ENCODE assay signal across 8 cellular contexts in the genomic region with DNA sequence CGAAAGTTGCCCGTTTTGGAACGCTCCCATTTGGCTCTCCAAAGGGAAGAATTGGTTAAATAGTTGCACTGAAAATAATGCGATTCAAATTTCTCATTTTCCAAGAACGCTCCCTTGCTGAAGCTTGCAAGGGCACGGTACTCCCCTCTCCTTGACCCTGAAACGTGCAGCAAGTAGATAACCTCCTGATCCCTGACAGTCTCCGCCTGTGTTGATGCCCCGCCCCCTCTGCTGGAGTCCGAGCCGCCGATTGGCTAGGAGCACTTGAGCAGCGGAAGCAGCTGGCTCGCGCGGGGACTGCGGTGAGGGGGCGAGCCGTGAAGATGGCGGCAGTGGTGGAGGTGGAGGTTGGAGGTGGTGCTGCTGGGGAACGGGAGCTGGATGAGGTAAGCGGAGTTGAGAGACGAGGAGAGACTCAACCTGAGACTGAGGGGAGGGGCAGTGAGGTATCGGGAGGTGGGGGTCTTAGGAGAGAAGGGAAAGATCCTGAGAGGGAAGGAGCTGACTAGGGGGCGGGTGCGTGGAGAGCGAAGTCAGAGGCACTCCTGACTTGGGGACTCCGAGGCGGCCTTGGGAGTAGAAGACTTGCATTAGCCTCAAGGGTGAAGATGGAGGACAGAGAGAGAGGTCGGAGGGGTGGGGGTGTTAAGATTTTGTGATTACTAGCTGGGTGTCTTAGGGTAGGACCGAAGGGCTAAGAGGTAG. TPM values are rescaled to one million over a fixed set of nuclear protein-coding genes. Genes with fewer than 3 reads are reported as not detected.
DNase-seq lines count a peak whose midpoint lies in the region; ATAC-seq and TF ChIP-seq lines count a peak whose summit lies in the region.

TSS of gene RNF121 (plus strand) at position 308 of the 705 bp plus-strand sequence. CDS start at position 324, 16 bp downstream.

- no peak for TF ChIP-seq CTCF in epithelial cell of proximal tubule (conservative IDR thresholded peaks at IDR 0.05; ENCODE audit: low read depth, low read length)

- H3K36me3 Mint-ChIP-seq in IgD-negative memory B cell: no peaks in the 10 kb centered on the region

- H3K9ac ChIP-seq in mucosa of rectum (ENCODE audit: low read depth in 1 of 2, low read length in 2 of 2): peak within 1 kb of the TSS; percentile 79 to 97

- H3K36me3 ChIP-seq in mucosa of rectum (ENCODE audit: control insufficient read depth in 2 of 2, insufficient read depth in 2 of 2, low read length in 2 of 2): no peaks in the 10 kb centered on the region

- ATAC-seq in GM21529 (IDR thresholded peaks at IDR 0.05; ENCODE audit: unreplicated experiment): peak; percentile 77

- peak within 1 kb of the TSS; percentile 73 for H3K4me3 ChIP-seq in epithelial cell of proximal tubule (ENCODE audit: low read depth, low read length)
- H3K4me3 ChIP-seq in mucosa of rectum (ENCODE audit: low read length in 2 of 2): peak within 1 kb of the TSS; percentile 96 to 97

- H3K9me3 Mint-ChIP-seq in IgD-negative memory B cell: no peaks in the 10 kb centered on the region

- peak; percentile 97 for DNase-seq in DMS 273 (lab: John Stamatoyannopoulos, UW; ENCODE audit: unreplicated experiment)
- peak; percentile 67 for DNase-seq in OCI-M2 (lab: John Stamatoyannopoulos, UW; ENCODE audit: unreplicated experiment)
- peak; percentile 96 for DNase-seq in activated T-cell treated with anti-CD3 and anti-CD28 coated beads for 48 hours (ENCODE audit: low read depth)
- DNase-seq in epithelial cell of proximal tubule (ENCODE audit: low read depth): no peak
- peak; percentile 86 to 95 for DNase-seq in stimulated activated CD8-positive, alpha-beta memory T cell treated with anti-CD3 and anti-CD28 coated beads, Interleukin-7, amount 100 ng/mL, for 1 hour (ENCODE audit: low read depth in 2 of 2)

- H3K9me3 ChIP-seq in mucosa of rectum (ENCODE audit: control insufficient read depth in 2 of 2, low read length in 2 of 2): no peaks in the 10 kb centered on the region

- peak within 1 kb of the TSS; percentile 94 to 100 (median 96) for H3K4me3 Mint-ChIP-seq in IgD-negative memory B cell

- H3K27ac Mint-ChIP-seq in IgD-negative memory B cell: peak within 1 kb of the TSS; percentile 92 to 98 (median 96)

- no peaks in the 10 kb centered on the region for H3K27me3 ChIP-seq in mucosa of rectum (ENCODE audit: control insufficient read depth in 2 of 2, insufficient read depth in 2 of 2, low read length in 2 of 2)

- H3K27me3 Mint-ChIP-seq in IgD-negative memory B cell: no peaks in the 10 kb centered on the region

- H3K27ac ChIP-seq in mucosa of rectum (ENCODE audit: low read depth in 2 of 2, low read length in 2 of 2): peak within 1 kb of the TSS; percentile 92 to 93

- peaks cover 33 to 49% (median 38%) of the 10 kb centered on the region in 3 donors for H3K4me1 Mint-ChIP-seq in IgD-negative memory B cell

- H3K4me1 ChIP-seq in mucosa of rectum (ENCODE audit: control insufficient read depth in 2 of 2, insufficient read depth in 2 of 2, low read length in 2 of 2): peaks cover 10 to 16% of the 10 kb centered on the region in 2 donors

RNA-seq across cellular contexts. Expression of gene RNF121, which starts in this region (rescaled TPM):
- 13.6 TPM for polyA plus RNA-seq in IgD-negative memory B cell
- total RNA-seq in epithelial cell of proximal tubule: 9.3 and 28.6 TPM in 2 replicates
